ENCODE assay signal across 22 cellular contexts in the genomic region with DNA sequence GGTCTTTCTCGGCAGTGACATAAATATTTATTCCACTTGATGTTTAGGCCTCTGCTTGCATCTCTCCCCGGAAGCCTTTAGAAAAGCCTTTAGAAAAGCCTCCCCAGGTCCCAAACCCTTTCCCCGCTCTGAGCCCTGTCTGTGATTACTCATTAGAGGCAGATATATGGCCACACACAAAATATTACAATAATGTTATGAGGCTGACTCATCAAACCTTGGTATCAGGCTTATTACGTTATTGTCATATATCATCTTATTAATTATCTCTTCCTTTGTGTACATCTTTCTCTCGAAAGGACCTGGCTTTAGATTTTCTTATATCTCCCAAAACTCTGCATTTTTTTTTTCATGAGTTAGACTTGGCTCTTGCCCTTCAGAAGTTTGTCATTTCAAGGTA.
DNase-seq lines count a peak whose midpoint lies in the region; ATAC-seq and TF ChIP-seq lines count a peak whose summit lies in the region.
"Had no signal": no experiment of that assay in that cellular context is flagged by ENCODE, and none has a peak within 500 bp of the region (broad histone marks: within the 10 kb centered on the region; RNA-seq: fewer than 3 reads in every experiment).

No MANE protein-coding gene starts in this region.

- peaks cover 53% of the 10 kb centered on the region for H3K4me1 Mint-ChIP-seq in HFFc6 (ENCODE audit: low read depth)
- no peaks in the 10 kb centered on the region for H3K4me1 Mint-ChIP-seq in stimulated activated memory B cell treated with anti-CD40 and anti-IgM and Interleukin-4, amounts not matched to agents 10 μg/mL and 1 μg/mL and 100 μg/mL, for 72 hours
- H3K4me1 Mint-ChIP-seq: activated CD4-positive, alpha-beta memory T cell treated with anti-CD3 and anti-CD28 coated beads, Interleukin-2, amount 10 ng/mL, durations not matched to agents 7 days and 5 days had no signal

- H3K4me3 ChIP-seq in adrenal gland: no peak overlapping the region
- H3K4me3 ChIP-seq: mucosa of descending colon, SJSA1, thyroid gland had no signal

- no peaks in the 10 kb centered on the region for H3K9me3 Mint-ChIP-seq in HFFc6
- H3K9me3 Mint-ChIP-seq in stimulated activated memory B cell treated with anti-CD40 and anti-IgM and Interleukin-4, amounts not matched to agents 10 μg/mL and 1 μg/mL and 100 μg/mL, for 72 hours: peaks cover 5% of the 10 kb centered on the region
- H3K9me3 Mint-ChIP-seq: activated T-cell treated with anti-CD3 and anti-CD28 coated beads, Interleukin-2, amount 50 U/mL, for 24 hours had no signal

- DNase-seq in HFFc6 (no peak), adrenal gland (no peak), foreskin keratinocyte (peak; percentile 25 to 58), NCI-H187 (lab: John Stamatoyannopoulos, UW) (no peak), NCI-H2171 treated with DMSO at 0.1 percent for 48 hours (lab: John Stamatoyannopoulos, UW) (no peak), NAMALWA (ENCODE audit: low spot score) (no peak)
- DNase-seq: activated CD4-positive, alpha-beta memory T cell treated with anti-CD3 and anti-CD28 coated beads, Interleukin-2, amount 10 ng/mL, durations not matched to agents 7 days and 5 days; activated naive CD4-positive, alpha-beta T cell treated with anti-CD3 and anti-CD28 coated beads for 36 hours; activated T-cell treated with anti-CD3 and anti-CD28 coated beads, Interleukin-2, amount 50 U/mL, for 24 hours; AML-193; DMS79 treated with DMSO at 0.1 percent for 48 hours; mucosa of descending colon; NCI-H1092; NCI-H526; stimulated activated CD4-positive, alpha-beta T cell treated with anti-CD3 and anti-CD28 coated beads, Interleukin-15, amount 100 ng/mL, for 24 hours; thyroid gland had no signal

- H3K36me3 ChIP-seq in adrenal gland (replicated peaks in 1 of 2): no peaks in the 10 kb centered on the region
- H3K36me3 ChIP-seq: SJSA1, thyroid gland had no signal

- ATAC-seq in foreskin keratinocyte (peak; percentile 85), HG03175 (IDR thresholded peaks at IDR 0.05; ENCODE audit: unreplicated experiment) (no peak)
- no peak for ATAC-seq in stimulated activated memory B cell treated with anti-CD40 and anti-IgM and Interleukin-4, amounts not matched to agents 10 μg/mL and 1 μg/mL and 100 μg/mL, for 72 hours

- H3K4me3 Mint-ChIP-seq in HFFc6: no peak overlapping the region
- H3K4me3 Mint-ChIP-seq in stimulated activated memory B cell treated with anti-CD40 and anti-IgM and Interleukin-4, amounts not matched to agents 10 μg/mL and 1 μg/mL and 100 μg/mL, for 72 hours: no peak overlapping the region
- H3K4me3 Mint-ChIP-seq: activated CD4-positive, alpha-beta memory T cell treated with anti-CD3 and anti-CD28 coated beads, Interleukin-2, amount 10 ng/mL, durations not matched to agents 7 days and 5 days; activated naive CD4-positive, alpha-beta T cell treated with anti-CD3 and anti-CD28 coated beads for 36 hours; activated T-cell treated with anti-CD3 and anti-CD28 coated beads, Interleukin-2, amount 50 U/mL, for 24 hours; dendritic cell treated with granulocyte-macrophage colony-stimulating factor and Interleukin-4, amounts not matched to agents 40 ng/mL and 50 ng/mL, for 4 days; T-helper 2 cell treated with Interferon-gamma antibody and Interleukin-4, amounts not matched to agents 5 μg/mL and 100 μg/mL, for 36 hours had no signal

- H3K4me1 ChIP-seq in adrenal gland (replicated peaks in 1 of 2): peaks cover 24 to 28% of the 10 kb centered on the region in 2 donors
- H3K4me1 ChIP-seq in foreskin keratinocyte: peaks cover 9% of the 10 kb centered on the region

- H3K27me3 Mint-ChIP-seq in HFFc6 (ENCODE audit: insufficient read depth): no peaks in the 10 kb centered on the region; the same call in 1 of the 2 replicates
- H3K27me3 Mint-ChIP-seq in stimulated activated memory B cell treated with anti-CD40 and anti-IgM and Interleukin-4, amounts not matched to agents 10 μg/mL and 1 μg/mL and 100 μg/mL, for 72 hours: no peaks in the 10 kb centered on the region
- H3K27me3 Mint-ChIP-seq: activated CD4-positive, alpha-beta memory T cell treated with anti-CD3 and anti-CD28 coated beads, Interleukin-2, amount 10 ng/mL, durations not matched to agents 7 days and 5 days; activated T-cell treated with anti-CD3 and anti-CD28 coated beads, Interleukin-2, amount 50 U/mL, for 24 hours had no signal

- TF ChIP-seq POLR2A in adrenal gland (IDR thresholded peaks at IDR 0.05): no peak

- 64 to 77% (median 72%) methylated on average over 5 of the region's 5 CpGs for WGBS in adrenal gland, 4 donors

- H3K36me3 Mint-ChIP-seq in HFFc6 (ENCODE audit: low read depth): peaks cover 46% of the 10 kb centered on the region
- H3K36me3 Mint-ChIP-seq in stimulated activated memory B cell treated with anti-CD40 and anti-IgM and Interleukin-4, amounts not matched to agents 10 μg/mL and 1 μg/mL and 100 μg/mL, for 72 hours: peaks cover 69% of the 10 kb centered on the region

- H3K9me3 ChIP-seq in adrenal gland (replicated peaks in 1 of 3): no peaks in the 10 kb centered on the region
- H3K9me3 ChIP-seq: mucosa of descending colon, SJSA1, thyroid gland had no signal

- H3K27ac Mint-ChIP-seq in HFFc6: peak overlapping the region; percentile 93; the same call in 1 of the 2 replicates
- H3K27ac Mint-ChIP-seq in stimulated activated memory B cell treated with anti-CD40 and anti-IgM and Interleukin-4, amounts not matched to agents 10 μg/mL and 1 μg/mL and 100 μg/mL, for 72 hours: peak overlapping the region; percentile 3
- H3K27ac Mint-ChIP-seq: activated CD4-positive, alpha-beta memory T cell treated with anti-CD3 and anti-CD28 coated beads, Interleukin-2, amount 10 ng/mL, durations not matched to agents 7 days and 5 days; activated naive CD4-positive, alpha-beta T cell treated with anti-CD3 and anti-CD28 coated beads for 36 hours; activated T-cell treated with anti-CD3 and anti-CD28 coated beads, Interleukin-2, amount 50 U/mL, for 24 hours; dendritic cell treated with granulocyte-macrophage colony-stimulating factor and Interleukin-4, amounts not matched to agents 40 ng/mL and 50 ng/mL, for 4 days; T-helper 2 cell treated with Interferon-gamma antibody and Interleukin-4, amounts not matched to agents 5 μg/mL and 100 μg/mL, for 36 hours had no signal

- H3K27ac ChIP-seq in adrenal gland (peak overlapping the region; percentile 27 to 84 (median 75)), foreskin keratinocyte (no peak overlapping the region)
- H3K27ac ChIP-seq: KMS-11, SJSA1 had no signal

- no peaks in the 10 kb centered on the region for H3K27me3 ChIP-seq in adrenal gland
- no peaks in the 10 kb centered on the region for H3K27me3 ChIP-seq in foreskin keratinocyte
- H3K27me3 ChIP-seq: SJSA1, thyroid gland had no signal

- TF ChIP-seq CTCF in HFFc6 (IDR thresholded peaks at IDR 0.05): no peak
- no peak for TF ChIP-seq CTCF in adrenal gland (IDR thresholded peaks at IDR 0.05)
- no peak for TF ChIP-seq CTCF in foreskin keratinocyte (conservative IDR thresholded peaks at IDR 0.05)

- intact Hi-C loops in adrenal gland (cut with DNase I): loop anchor here in 1 of 2 donors (10.0 kb wide), 1 partner anchor 328 kb away; no protein-coding TSS in a partner anchor

Comparison
In these comparisons a context has a peak if more than half of its experiments do, and no peak if none do; other contexts are left out.
1. DNase-seq: peak in foreskin keratinocyte (2 of 2); none in HFFc6 (single experiment), adrenal gland (0 of 7), NCI-H187 (0 of 2), NCI-H2171 treated with DMSO at 0.1 percent for 48 hours (single experiment) and NAMALWA (single experiment).